Comparison of ENCODE assay signal across 13 cellular contexts in genomic region chr5:177364159-177364962, GRCh38. TPM values are rescaled to one million over a fixed set of nuclear protein-coding genes. Genes with fewer than 3 reads are reported as not detected.
A peak's percentile ranks its signal among the peaks of the same experiment; 100 is the strongest.
DNase-seq lines count a peak whose midpoint lies in the region; ATAC-seq and TF ChIP-seq lines count a peak whose summit lies in the region.
"Had no signal": no experiment of that assay in that cellular context is flagged by ENCODE, and none has a peak within 500 bp of the region (broad histone marks: within the 10 kb centered on the region; RNA-seq: fewer than 3 reads in every experiment).

No MANE protein-coding gene starts in this region.

- peak; percentile 65 for DNase-seq in activated CD8-positive, alpha-beta memory T cell treated with anti-CD3 and anti-CD28 coated beads, Interleukin-2, amount 10 ng/mL, durations not matched to agents 7 days and 5 days
- DNase-seq in activated CD8-positive, alpha-beta memory T cell treated with anti-CD3 and anti-CD28 coated beads, Interleukin-2, amount 50 U/mL, for 4 hours, result no peak
- DNase-seq in activated CD8-positive, alpha-beta T cell treated with anti-CD3 and anti-CD28 coated beads for 36 hours, result peak; percentile 61
- no peak for DNase-seq in nephron progenitor cell
- no peak for DNase-seq in NCI-H187 (lab: John Stamatoyannopoulos, UW)
- no peak for DNase-seq in HuH-7.5 (ENCODE audit: low spot score)
- no peak for DNase-seq in activated CD8-positive, alpha-beta memory T cell treated with anti-CD3 and anti-CD28 coated beads for 24 hours
- DNase-seq: body of pancreas, NCI-H1105, uterus had no signal

- no peaks in the 10 kb centered on the region for H3K9me3 Mint-ChIP-seq in activated CD8-positive, alpha-beta memory T cell treated with anti-CD3 and anti-CD28 coated beads, Interleukin-2, amount 10 ng/mL, durations not matched to agents 7 days and 5 days (ENCODE audit: low read depth)
- no peaks in the 10 kb centered on the region for H3K9me3 Mint-ChIP-seq in activated CD8-positive, alpha-beta T cell treated with anti-CD3 and anti-CD28 coated beads for 36 hours
- no peaks in the 10 kb centered on the region for H3K9me3 Mint-ChIP-seq in nephron progenitor cell
- H3K9me3 Mint-ChIP-seq: WTC11 had no signal

- peak overlapping the region; percentile 78 for H3K27ac Mint-ChIP-seq in activated CD8-positive, alpha-beta memory T cell treated with anti-CD3 and anti-CD28 coated beads, Interleukin-2, amount 10 ng/mL, durations not matched to agents 7 days and 5 days
- H3K27ac Mint-ChIP-seq in activated CD8-positive, alpha-beta T cell treated with anti-CD3 and anti-CD28 coated beads for 36 hours, result peak overlapping the region; percentile 72
- no peak overlapping the region for H3K27ac Mint-ChIP-seq in nephron progenitor cell
- H3K27ac Mint-ChIP-seq: WTC11 had no signal

- H3K36me3 Mint-ChIP-seq in activated CD8-positive, alpha-beta memory T cell treated with anti-CD3 and anti-CD28 coated beads, Interleukin-2, amount 10 ng/mL, durations not matched to agents 7 days and 5 days, result peaks cover 35% of the 10 kb centered on the region
- H3K36me3 Mint-ChIP-seq in activated CD8-positive, alpha-beta T cell treated with anti-CD3 and anti-CD28 coated beads for 36 hours (ENCODE audit: low read depth), result peaks cover 24% of the 10 kb centered on the region
- H3K36me3 Mint-ChIP-seq in nephron progenitor cell (ENCODE audit: low read depth), result no peaks in the 10 kb centered on the region

- intact Hi-C loops in activated CD8-positive, alpha-beta T cell treated with anti-CD3 and anti-CD28 coated beads for 36 hours (cut with micrococcal nuclease), result no loop called here

- peak; percentile 47 for ATAC-seq in activated CD8-positive, alpha-beta memory T cell treated with anti-CD3 and anti-CD28 coated beads, Interleukin-2, amount 10 ng/mL, durations not matched to agents 7 days and 5 days
- ATAC-seq in GM21576 (IDR thresholded peaks at IDR 0.05; ENCODE audit: unreplicated experiment), result peak; percentile 33
- peak; percentile 24 for ATAC-seq in activated CD8-positive, alpha-beta T cell treated with anti-CD3 and anti-CD28 coated beads for 36 hours
- ATAC-seq: body of pancreas, WTC11 had no signal

- CTCF ChIA-PET in activated CD8-positive, alpha-beta memory T cell treated with anti-CD3 and anti-CD28 coated beads, Interleukin-2, amount 10 ng/mL, durations not matched to agents 7 days and 5 days (lab: Charles Lee), result interaction anchor here (1.0 to 22.1 kb wide), 6 partner anchors 9 to 90 kb away, joined by 3 to 405 read pairs (median 4); partner anchors contain the start of genes LMAN2 and SLC34A1
- CTCF ChIA-PET in activated CD8-positive, alpha-beta T cell treated with anti-CD3 and anti-CD28 coated beads for 36 hours (lab: Charles Lee), result interaction anchor here (0.9 to 3.4 kb wide), 8 partner anchors 9 to 89 kb away, joined by 3 to 15 read pairs (median 4); partner anchors contain the start of gene LMAN2

- no peaks in the 10 kb centered on the region for H3K27me3 Mint-ChIP-seq in activated CD8-positive, alpha-beta memory T cell treated with anti-CD3 and anti-CD28 coated beads, Interleukin-2, amount 10 ng/mL, durations not matched to agents 7 days and 5 days
- no peaks in the 10 kb centered on the region for H3K27me3 Mint-ChIP-seq in activated CD8-positive, alpha-beta T cell treated with anti-CD3 and anti-CD28 coated beads for 36 hours
- H3K27me3 Mint-ChIP-seq in nephron progenitor cell (ENCODE audit: low read depth, poor library complexity), result peaks cover 22% of the 10 kb centered on the region

- H3K4me1 Mint-ChIP-seq in activated CD8-positive, alpha-beta memory T cell treated with anti-CD3 and anti-CD28 coated beads, Interleukin-2, amount 10 ng/mL, durations not matched to agents 7 days and 5 days, result peaks cover 74% of the 10 kb centered on the region
- H3K4me1 Mint-ChIP-seq in activated CD8-positive, alpha-beta T cell treated with anti-CD3 and anti-CD28 coated beads for 36 hours (ENCODE audit: low read depth), result peaks cover 75% of the 10 kb centered on the region
- H3K4me1 Mint-ChIP-seq in nephron progenitor cell, result peaks cover 54% of the 10 kb centered on the region

- peak overlapping the region; percentile 43 for H3K4me3 Mint-ChIP-seq in activated CD8-positive, alpha-beta memory T cell treated with anti-CD3 and anti-CD28 coated beads, Interleukin-2, amount 10 ng/mL, durations not matched to agents 7 days and 5 days
- peak overlapping the region; percentile 52 for H3K4me3 Mint-ChIP-seq in activated CD8-positive, alpha-beta T cell treated with anti-CD3 and anti-CD28 coated beads for 36 hours
- peak overlapping the region; percentile 28 for H3K4me3 Mint-ChIP-seq in nephron progenitor cell

- POLR2A ChIA-PET in activated CD8-positive, alpha-beta T cell treated with anti-CD3 and anti-CD28 coated beads for 36 hours (lab: Charles Lee), result interaction anchor here (0.6 to 1.8 kb wide), 12 partner anchors 8 to 130 kb away, joined by 3 to 5 read pairs (median 3); partner anchors contain the start of genes GRK6, LMAN2 and MXD3

- no peak for TF ChIP-seq CTCF in activated CD8-positive, alpha-beta T cell treated with anti-CD3 and anti-CD28 coated beads for 36 hours (IDR thresholded peaks at IDR 0.05)
- TF ChIP-seq CTCF in nephron progenitor cell (IDR thresholded peaks at IDR 0.05), result no peak

RNA-seq across cellular contexts. Expression of gene RGS14, which starts 6.6 kb away (rescaled TPM):
- 10 to 100 TPM; 52.3 to 93.0 TPM for total RNA-seq in activated CD8-positive, alpha-beta memory T cell treated with anti-CD3 and anti-CD28 coated beads, Interleukin-2, amount 10 ng/mL, durations not matched to agents 7 days and 5 days
- total RNA-seq in activated CD8-positive, alpha-beta T cell treated with anti-CD3 and anti-CD28 coated beads for 36 hours, result 10 to 100 TPM; 50.4 to 52.5 TPM

RNA-seq across cellular contexts. Expression of gene LMAN2, which starts 12.9 kb away (rescaled TPM):
- 100 to 1,000 TPM; 133 to 140 TPM for total RNA-seq in activated CD8-positive, alpha-beta memory T cell treated with anti-CD3 and anti-CD28 coated beads, Interleukin-2, amount 10 ng/mL, durations not matched to agents 7 days and 5 days
- total RNA-seq in activated CD8-positive, alpha-beta T cell treated with anti-CD3 and anti-CD28 coated beads for 36 hours, result 10 to 100 TPM; 79.9 to 87.5 TPM

RNA-seq across cellular contexts. Expression of gene SLC34A1, which starts 19.9 kb away (rescaled TPM):
- under 1 TPM; 0.19 to 0.85 TPM for total RNA-seq in activated CD8-positive, alpha-beta memory T cell treated with anti-CD3 and anti-CD28 coated beads, Interleukin-2, amount 10 ng/mL, durations not matched to agents 7 days and 5 days
- under 1 TPM; 0.29 to 0.43 TPM for total RNA-seq in activated CD8-positive, alpha-beta T cell treated with anti-CD3 and anti-CD28 coated beads for 36 hours
- total RNA-seq: body of pancreas, uterus, WTC11 had no signal

RNA-seq across cellular contexts. Expression of gene PFN3, which starts 36.1 kb away (rescaled TPM):
- not detected for total RNA-seq in activated CD8-positive, alpha-beta memory T cell treated with anti-CD3 and anti-CD28 coated beads, Interleukin-2, amount 10 ng/mL, durations not matched to agents 7 days and 5 days
- not detected for total RNA-seq in activated CD8-positive, alpha-beta T cell treated with anti-CD3 and anti-CD28 coated beads for 36 hours
- total RNA-seq: body of pancreas, OCI-LY7, uterus had no signal

RNA-seq across cellular contexts. Expression of gene F12, which starts 45.0 kb away (rescaled TPM):
- 1 to 10 TPM; 1.3 to 2.2 TPM for total RNA-seq in activated CD8-positive, alpha-beta memory T cell treated with anti-CD3 and anti-CD28 coated beads, Interleukin-2, amount 10 ng/mL, durations not matched to agents 7 days and 5 days
- total RNA-seq in activated CD8-positive, alpha-beta T cell treated with anti-CD3 and anti-CD28 coated beads for 36 hours, result 1 to 10 TPM; 7.9 TPM

Comparison
In these comparisons a context has a peak if more than half of its experiments do, and no peak if none do; other contexts are left out.
1. DNase-seq: peak in activated CD8-positive, alpha-beta memory T cell treated with anti-CD3 and anti-CD28 coated beads, Interleukin-2, amount 10 ng/mL, durations not matched to agents 7 days and 5 days (single experiment) and activated CD8-positive, alpha-beta T cell treated with anti-CD3 and anti-CD28 coated beads for 36 hours (single experiment); none in activated CD8-positive, alpha-beta memory T cell treated with anti-CD3 and anti-CD28 coated beads, Interleukin-2, amount 50 U/mL, for 4 hours (single experiment), nephron progenitor cell (single experiment), NCI-H187 (0 of 2), HuH-7.5 (single experiment) and activated CD8-positive, alpha-beta memory T cell treated with anti-CD3 and anti-CD28 coated beads for 24 hours (single experiment).
2. Peak in every context shown above with its lines, with median percentiles within 50 percentile points of each other: ATAC-seq and H3K4me3 Mint-ChIP-seq.